ENCODE assay signal across 32 cellular contexts in the genomic region with DNA sequence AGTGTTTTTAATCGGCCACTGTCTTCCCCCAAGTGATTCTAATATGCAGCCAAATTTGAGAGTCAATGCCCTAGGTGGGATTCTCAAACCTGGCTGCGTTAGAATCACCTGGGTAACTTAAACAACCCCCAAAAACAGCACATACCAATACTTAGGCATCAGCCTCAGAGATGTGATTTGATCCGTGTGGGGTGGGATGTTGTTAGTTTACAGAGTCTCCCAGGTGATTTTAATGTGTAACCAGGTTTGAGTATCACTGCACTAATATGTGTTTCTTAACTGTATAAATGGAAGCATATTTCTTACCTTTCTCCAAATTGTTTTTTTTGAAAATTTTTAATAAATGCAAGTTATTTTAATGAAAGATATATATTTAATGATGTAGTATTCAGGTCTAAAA.
"Had no signal": no experiment of that assay in that cellular context is flagged by ENCODE, and none has a peak within 500 bp of the region (broad histone marks: within the 10 kb centered on the region; RNA-seq: fewer than 3 reads in every experiment).

No MANE protein-coding gene starts in this region.

- H3K36me3 ChIP-seq: adrenal gland, breast epithelium, cardiac muscle cell, gastrocnemius medialis, WERI-Rb-1 had no signal

- ATAC-seq: activated CD4-positive, CD25-positive, alpha-beta regulatory T cell treated with anti-CD3 and anti-CD28 coated beads, Interleukin-2, amount 50 U/mL, for 24 hours; activated CD8-positive, alpha-beta memory T cell treated with anti-CD3 and anti-CD28 coated beads, Interleukin-2, amount 10 ng/mL, durations not matched to agents 7 days and 5 days; activated CD8-positive, alpha-beta T cell treated with anti-CD3 and anti-CD28 coated beads, Interleukin-2, amount 10 ng/mL, durations not matched to agents 7 days and 5 days; activated naive CD8-positive, alpha-beta T cell treated with anti-CD3 and anti-CD28 coated beads, Interleukin-2, amount 50 U/mL, for 24 hours; esophagus mucosa; gastrocnemius medialis; T-helper 17 cell had no signal

- H3K4me3 ChIP-seq: adrenal gland, breast epithelium, cardiac muscle cell, coronary artery, dorsolateral prefrontal cortex, gastrocnemius medialis had no signal

- H3K27ac ChIP-seq: adrenal gland, breast epithelium, cardiac muscle cell, coronary artery, gastrocnemius medialis, WERI-Rb-1 had no signal

- H3K4me1 ChIP-seq: breast epithelium had no signal

- DNase-seq: activated B cell treated with CpG ODN at 0.5 μM for 24 hours; activated CD4-positive, alpha-beta memory T cell treated with anti-CD3 and anti-CD28 coated beads for 36 hours; activated CD4-positive, alpha-beta T cell treated with anti-CD3 and anti-CD28 coated beads, Interleukin-2, amount 10 ng/mL, durations not matched to agents 24 days and 14 days; activated CD8-positive, alpha-beta memory T cell treated with anti-CD3 and anti-CD28 coated beads, Interleukin-2, amount 10 ng/mL, durations not matched to agents 7 days and 5 days; activated CD8-positive, alpha-beta memory T cell treated with anti-CD3 and anti-CD28 coated beads, Interleukin-2, amount 50 U/mL, for 4 hours; activated CD8-positive, alpha-beta T cell treated with anti-CD3 and anti-CD28 coated beads, Interleukin-2, amount 10 ng/mL, durations not matched to agents 7 days and 5 days; activated effector memory CD4-positive, alpha-beta T cell treated with anti-CD3 and anti-CD28 coated beads, Interleukin-2, amount 50 U/mL, for 16 hours; activated naive CD4-positive, alpha-beta T cell treated with anti-CD3 and anti-CD28 coated beads for 36 hours; activated naive CD8-positive, alpha-beta T cell treated with anti-CD3 and anti-CD28 coated beads for 36 hours; activated naive CD8-positive, alpha-beta T cell treated with anti-CD3 and anti-CD28 coated beads, Interleukin-2, amount 50 U/mL, for 24 hours; activated T-cell treated with anti-CD3 and anti-CD28 coated beads, Interleukin-2, amount 50 U/mL, for 1 hour; activated T-cell treated with anti-CD3 and anti-CD28 coated beads, Interleukin-2, amount 50 U/mL, for 48 hours; amygdala; aorta; central memory CD4-positive, alpha-beta T cell; cerebellar nuclear complex; dorsolateral prefrontal cortex; effector memory CD4-positive, alpha-beta T cell; endodermal cell; foreskin fibroblast; gastrocnemius medialis; glutamatergic neuron; T-helper 1 cell; T-helper 17 cell; T1000 had no signal

- H3K27me3 ChIP-seq: adrenal gland, breast epithelium, dorsolateral prefrontal cortex, gastrocnemius medialis had no signal

- H3K9me3 ChIP-seq: adrenal gland, breast epithelium, gastrocnemius medialis had no signal
